Comparison of ENCODE assay signal across 8 cellular contexts in genomic region chr5:60700347-60700815, GRCh38. TPM values are rescaled to one million over a fixed set of nuclear protein-coding genes. Genes with fewer than 3 reads are reported as not detected.
A peak's percentile ranks its signal among the peaks of the same experiment; 100 is the strongest.
DNase-seq lines count a peak whose midpoint lies in the region; ATAC-seq, FAIRE-seq and TF ChIP-seq lines count a peak whose summit lies in the region.

No MANE protein-coding gene starts in this region.

- H3K79me2 ChIP-seq in GM23338 (replicated peaks; ENCODE audit: insufficient read depth) (peaks cover 39% of the 10 kb centered on the region), keratinocyte (ENCODE audit: control insufficient read depth, insufficient read depth, low read length) (peaks cover 29% of the 10 kb centered on the region)

- ATAC-seq in activated CD4-positive, alpha-beta T cell treated with anti-CD3 and anti-CD28 coated beads for 36 hours, result peak; percentile 10
- ATAC-seq in GM23338, result peak; percentile 22

- POLR2A ChIA-PET in activated CD4-positive, alpha-beta T cell treated with anti-CD3 and anti-CD28 coated beads for 36 hours (lab: Charles Lee), result interaction anchor here (0.6 to 2.0 kb wide), 3 partner anchors 244 to 631 kb away, joined by 4 to 6 read pairs (median 4); partner anchors contain the start of genes ERCC8, NDUFAF2 and ZSWIM6

- H3K36me3 ChIP-seq in GM23338 (ENCODE audit: insufficient read depth), result no peaks in the 10 kb centered on the region
- no peaks in the 10 kb centered on the region for H3K36me3 ChIP-seq in keratinocyte (ENCODE audit: control insufficient read depth in 2 of 2, extremely low read depth in 1 of 2, insufficient read depth in 2 of 2, low read length in 2 of 2)
- no peaks in the 10 kb centered on the region for H3K36me3 ChIP-seq in stomach

- H3K4me1 Mint-ChIP-seq in activated CD4-positive, alpha-beta T cell treated with anti-CD3 and anti-CD28 coated beads for 36 hours, result peaks cover 16% of the 10 kb centered on the region
- H3K4me1 Mint-ChIP-seq in GM23338, result peaks cover 26% of the 10 kb centered on the region

- TF ChIP-seq EP300 in stomach (IDR thresholded peaks at IDR 0.05), result no peak

- DNase-seq in activated CD4-positive, alpha-beta T cell treated with anti-CD3 and anti-CD28 coated beads for 36 hours, result no peak
- no peak for DNase-seq in activated CD4-positive, alpha-beta T cell treated with anti-CD3 and anti-CD28 coated beads, Interleukin-2, amount 50 U/mL, for 48 hours
- DNase-seq in GM23338 (ENCODE audit: low spot score) (no peak), Kasumi-1 (lab: John Stamatoyannopoulos, UW) (peak; percentile 39 to 56), astrocyte of the spinal cord (ENCODE audit: low read depth, low spot score) (peak; percentile 16), keratinocyte (ENCODE audit: low read depth, low spot score) (no peak), stomach (peak; percentile 26), DMS153 treated with DMSO at 0.1 percent for 48 hours (lab: John Stamatoyannopoulos, UW; ENCODE audit: unreplicated experiment) (no peak)

- H3K4me3 ChIP-seq in GM23338 (peak overlapping the region; percentile 83), astrocyte of the spinal cord (ENCODE audit: low read depth, low read length) (peak overlapping the region; percentile 70), keratinocyte (ENCODE audit: control insufficient read depth in 2 of 3, extremely low read depth in 1 of 3, insufficient read depth in 2 of 3, low read depth in 1 of 3, low read length in 3 of 3) (peak overlapping the region; percentile 76 to 95 (median 79)), stomach (peak overlapping the region; percentile 72 to 85 (median 78))

- in situ Hi-C loops in astrocyte of the spinal cord (cut with HindIII; ENCODE audit: low sequenced_read_pairs), result no loop called here

- H3K9me2 ChIP-seq in GM23338 (ENCODE audit: insufficient read depth), result no peaks in the 10 kb centered on the region

- peak overlapping the region; percentile 88 for H3K27ac Mint-ChIP-seq in activated CD4-positive, alpha-beta T cell treated with anti-CD3 and anti-CD28 coated beads for 36 hours
- peak overlapping the region; percentile 99 for H3K27ac Mint-ChIP-seq in GM23338

- TF ChIP-seq CTCF in GM23338 (conservative IDR thresholded peaks at IDR 0.05; ENCODE audit: low read depth in 2 of 2) (no peak), astrocyte of the spinal cord (IDR thresholded peaks at IDR 0.05; ENCODE audit: low read depth, low read length) (no peak), keratinocyte (optimal IDR thresholded peaks at IDR 0.05 in 1 of 3, IDR thresholded peaks at IDR 0.05 in 1 of 3, conservative IDR thresholded peaks at IDR 0.05 in 1 of 3; ENCODE audit: extremely low read depth in 1 of 3, insufficient read depth in 2 of 3, low read length in 3 of 3) (no peak), stomach (IDR thresholded peaks at IDR 0.05) (no peak)

- intact Hi-C loops in activated CD4-positive, alpha-beta T cell treated with anti-CD3 and anti-CD28 coated beads for 36 hours (cut with DNase I, micrococcal nuclease), result loop anchor here in 1 of 2 experiments (1.0 to 5.0 kb wide), 5 partner anchors 144 to 707 kb away; partner anchors contain the start of genes ELOVL7, ERCC8, NDUFAF2 and SMIM15
- intact Hi-C loops in stomach (cut with DNase I; ENCODE audit: low total_unique reads), result no loop called here

- H3K9me1 ChIP-seq in keratinocyte (ENCODE audit: control insufficient read depth, extremely low read depth, insufficient read depth, low read length), result no peaks in the 10 kb centered on the region

- H3K36me3 Mint-ChIP-seq in activated CD4-positive, alpha-beta T cell treated with anti-CD3 and anti-CD28 coated beads for 36 hours (ENCODE audit: low read depth), result peaks cover 6% of the 10 kb centered on the region
- H3K36me3 Mint-ChIP-seq in GM23338 (ENCODE audit: low read depth), result peaks cover 10% of the 10 kb centered on the region

- H4K20me1 ChIP-seq in GM23338 (replicated peaks; ENCODE audit: insufficient read depth) (no peaks in the 10 kb centered on the region), keratinocyte (ENCODE audit: control insufficient read depth, extremely low read depth, insufficient read depth, low read length) (no peaks in the 10 kb centered on the region)

- H3K4me3 Mint-ChIP-seq in activated CD4-positive, alpha-beta T cell treated with anti-CD3 and anti-CD28 coated beads for 36 hours, result peak overlapping the region; percentile 84
- H3K4me3 Mint-ChIP-seq in GM23338, result peak overlapping the region; percentile 93

- dilution Hi-C loops in keratinocyte (cut with MboI; ENCODE audit: extremely low pct_ligation_motif_present, low sequenced_read_pairs), result no loop called here

- no peak for TF ChIP-seq POLR2A in stomach (IDR thresholded peaks at IDR 0.05)

- H3K4me1 ChIP-seq in GM23338 (ENCODE audit: insufficient read depth) (peaks cover 14% of the 10 kb centered on the region), keratinocyte (ENCODE audit: control insufficient read depth, extremely low read depth, insufficient read depth, low read length) (peaks cover 25% of the 10 kb centered on the region), stomach (peaks cover 8 to 24% (median 17%) of the 10 kb centered on the region in 4 donors)

- 0 to 2% (median 1%) methylated on average over 23 of the region's 23 CpGs for WGBS in stomach, 5 donors

- H3K9me3 ChIP-seq in keratinocyte (ENCODE audit: control insufficient read depth, low read depth, low read length), result no peaks in the 10 kb centered on the region
- no peaks in the 10 kb centered on the region for H3K9me3 ChIP-seq in stomach

- no peak for FAIRE-seq in keratinocyte (lab: Jason Lieb, UNC)

- peak overlapping the region; percentile 84 for H2AFZ ChIP-seq in GM23338
- H2AFZ ChIP-seq in keratinocyte (ENCODE audit: control insufficient read depth, low read length), result peak overlapping the region; percentile 99

- H3K27me3 ChIP-seq in GM23338 (ENCODE audit: insufficient read depth), result no peaks in the 10 kb centered on the region
- no peaks in the 10 kb centered on the region for H3K27me3 ChIP-seq in keratinocyte (ENCODE audit: control insufficient read depth, extremely low read depth, insufficient read depth, low read length)
- H3K27me3 ChIP-seq in stomach, result peaks cover 0 to 4% (median 0%) of the 10 kb centered on the region in 3 donors

- peak overlapping the region; percentile 84 for H3K9ac ChIP-seq in keratinocyte (ENCODE audit: control insufficient read depth, extremely low read depth, insufficient read depth, low read length)

- H3F3A ChIP-seq in GM23338 (replicated peaks; ENCODE audit: low read depth), result no peaks in the 10 kb centered on the region

- peaks cover 2% of the 10 kb centered on the region for H3K27me3 Mint-ChIP-seq in activated CD4-positive, alpha-beta T cell treated with anti-CD3 and anti-CD28 coated beads for 36 hours
- H3K27me3 Mint-ChIP-seq in GM23338 (ENCODE audit: insufficient read depth, low read depth, poor library complexity), result peaks cover 3% of the 10 kb centered on the region

- CTCF ChIA-PET in activated CD4-positive, alpha-beta T cell treated with anti-CD3 and anti-CD28 coated beads for 36 hours (lab: Charles Lee), result interaction anchor here (0.7 to 2.2 kb wide), 6 partner anchors 10 to 246 kb away, joined by 3 to 5 read pairs (median 4); partner anchors contain the start of gene ELOVL7

- no peaks in the 10 kb centered on the region for H3K9me3 Mint-ChIP-seq in activated CD4-positive, alpha-beta T cell treated with anti-CD3 and anti-CD28 coated beads for 36 hours (ENCODE audit: low read depth)
- H3K9me3 Mint-ChIP-seq in GM23338, result no peaks in the 10 kb centered on the region

- H3K4me2 ChIP-seq in GM23338 (peak overlapping the region; percentile 88), keratinocyte (ENCODE audit: control insufficient read depth, extremely low read depth, insufficient read depth, low read depth, low read length) (peak overlapping the region; percentile 99)

- H3K27ac ChIP-seq in GM23338 (ENCODE audit: low read depth) (peak overlapping the region; percentile 99), keratinocyte (ENCODE audit: control insufficient read depth, insufficient read depth, low read length) (peak overlapping the region; percentile 81), stomach (peak overlapping the region; percentile 66 to 89 (median 79))

TF ChIP-seq in GM23338, 12 proteins besides CTCF, POLR2A, EP300 and RAD21:
- no peak for TF ChIP-seq JUNB (IDR thresholded peaks at IDR 0.05; ENCODE audit: unreplicated experiment)
- no peak for TF ChIP-seq ETS1 (IDR thresholded peaks at IDR 0.05)

RNA-seq across cellular contexts. Expression of gene DEPDC1B, which starts 0.4 kb away (rescaled TPM):
- total RNA-seq in activated CD4-positive, alpha-beta T cell treated with anti-CD3 and anti-CD28 coated beads for 36 hours, result 10 to 100 TPM; 34.2 to 40.3 TPM
- total RNA-seq in GM23338 (2014; rRNA removed; shearing (Covaris generic)), result 67.9 and 75.0 TPM in 2 replicates
- polyA plus RNA-seq in GM23338 (2016; fragmentation: Nextera tagmentation; extraction: Ambion mirVana) (35.8 and 38.3 TPM in 2 replicates), keratinocyte (9.7 to 19.5 TPM (median 12.0 TPM) in 3 replicates), stomach (1 to 10 TPM; 1.7 to 2.3 (median 1.9) TPM)
- polyA plus RNA-seq in keratinocyte (2011; ENCODE audit: low read depth), result 1.8 TPM
- polyA plus RNA-seq in keratinocyte (2011; cell fraction: cytosol; rRNA removed), result 4.9 and 9.2 TPM in 2 replicates
- polyA plus RNA-seq in keratinocyte (2011; cell fraction: nucleus; rRNA removed), result 5.8 and 9.5 TPM in 2 replicates
- polyA plus RNA-seq in keratinocyte (2012; ENCODE audit: low replicate concordance), result 3.1 and 6.8 TPM in 2 replicates
- 7.2 to 15.9 TPM (median 8.9 TPM) in 3 replicates for polyA minus RNA-seq in keratinocyte
- polyA minus RNA-seq in keratinocyte (2011; cell fraction: cytosol; rRNA and poly(A)+ RNA removed), result 7.7 TPM
- 8.5 and 11.4 TPM in 2 replicates for polyA minus RNA-seq in keratinocyte (2011; cell fraction: nucleus; rRNA and poly(A)+ RNA removed)
- 10 to 100 TPM in 1 of 5 donors, 1 to 10 TPM in 2, under 1 TPM in 1, not detected in 1; 0.14 to 40.6 (median 4.3) TPM for total RNA-seq in stomach

Comparison
In these comparisons a context has a peak if more than half of its experiments do, and no peak if none do; other contexts are left out.
1. DNase-seq: peak in Kasumi-1 (2 of 2), astrocyte of the spinal cord (single experiment) and stomach (single experiment); none in activated CD4-positive, alpha-beta T cell treated with anti-CD3 and anti-CD28 coated beads for 36 hours (single experiment), activated CD4-positive, alpha-beta T cell treated with anti-CD3 and anti-CD28 coated beads, Interleukin-2, amount 50 U/mL, for 48 hours (0 of 2), GM23338 (single experiment), keratinocyte (single experiment) and DMS153 treated with DMSO at 0.1 percent for 48 hours (single experiment).
2. Peak in every context shown above with its lines, with median percentiles within 50 percentile points of each other: H3K27ac ChIP-seq and H3K4me3 ChIP-seq.